Comparison of ENCODE assay signal across 8 cellular contexts in genomic region chr7:87220734-87221215, GRCh38. TPM values are rescaled to one million over a fixed set of nuclear protein-coding genes. Genes with fewer than 3 reads are reported as not detected.
DNase-seq lines count a peak whose midpoint lies in the region; ATAC-seq and TF ChIP-seq lines count a peak whose summit lies in the region.

No MANE protein-coding gene starts in this region.

- H3K27ac Mint-ChIP-seq in endothelial cell (ENCODE audit: unreplicated experiment): peak overlapping the region; percentile 4
- no peak overlapping the region for H3K27ac Mint-ChIP-seq in nephron progenitor cell

- H3K27me3 Mint-ChIP-seq in endothelial cell (ENCODE audit: unreplicated experiment): peaks cover 12% of the 10 kb centered on the region
- H3K27me3 Mint-ChIP-seq in nephron progenitor cell (ENCODE audit: low read depth, poor library complexity): no peaks in the 10 kb centered on the region

- H3K4me3 Mint-ChIP-seq in endothelial cell (ENCODE audit: unreplicated experiment) (peak overlapping the region; percentile 88), nephron progenitor cell (peak overlapping the region; percentile 77)

- DNase-seq in NCI-H345 (lab: John Stamatoyannopoulos, UW) (peak; percentile 29), NCI-H345 treated with DMSO at 0.1 percent for 48 hours (lab: John Stamatoyannopoulos, UW; ENCODE audit: unreplicated experiment) (no peak), OCI-LY7 (ENCODE audit: low spot score) (no peak), endothelial cell (ENCODE audit: low spot score) (no peak), nephron progenitor cell (peak; percentile 36), NOMO-1 (lab: John Stamatoyannopoulos, UW; ENCODE audit: unreplicated experiment in 2 of 2) (no peak)

- CTCF ChIA-PET in OCI-LY7 (lab: Charles Lee; ENCODE audit: unreplicated experiment): no interaction called here

- peaks cover 27% of the 10 kb centered on the region for H3K36me3 ChIP-seq in OCI-LY7 (ENCODE audit: insufficient read depth, low read length)

- ATAC-seq in HG03460 (IDR thresholded peaks at IDR 0.05; ENCODE audit: unreplicated experiment) (no peak), GM21529 (IDR thresholded peaks at IDR 0.05; ENCODE audit: unreplicated experiment) (no peak)

- H4K20me1 ChIP-seq in OCI-LY7 (ENCODE audit: insufficient read depth, low read length): peaks cover 6% of the 10 kb centered on the region; the same call in 1 of the 2 replicates

- BruUV-seq in OCI-LY7 (replicated peaks; lab: Mats Ljungman, UMichigan): no TSS peak

- POLR2A ChIA-PET in OCI-LY7 (lab: Charles Lee): interaction anchor here (0.6 to 7.3 kb wide), 15 partner anchors 8 to 195 kb away, joined by 3 to 192 read pairs (median 4); partner anchors contain the start of gene DMTF1

- peak overlapping the region; percentile 34; the same call in 1 of the 2 replicates for H2AFZ ChIP-seq in OCI-LY7 (ENCODE audit: low read length)

- H3K27ac ChIP-seq in OCI-LY7 (ENCODE audit: low read depth, low read length, poor library complexity, severe bottlenecking): no peak overlapping the region

- H3K4me1 ChIP-seq in OCI-LY7 (ENCODE audit: insufficient read depth, low read length, poor library complexity, severe bottlenecking): peaks cover 29% of the 10 kb centered on the region

- H3K4me2 ChIP-seq in OCI-LY7 (ENCODE audit: low read length): peak overlapping the region; percentile 88

- intact Hi-C loops in OCI-LY7 (cut with micrococcal nuclease; ENCODE audit: unreplicated experiment): loop anchor here (5.0 kb wide), 1 partner anchor 163 kb away; the partner anchor contains the start of gene ELAPOR2

- H3K36me3 Mint-ChIP-seq in endothelial cell (ENCODE audit: low read depth, unreplicated experiment): peaks cover 10% of the 10 kb centered on the region
- H3K36me3 Mint-ChIP-seq in nephron progenitor cell (ENCODE audit: low read depth): peaks cover 11% of the 10 kb centered on the region

- peak overlapping the region; percentile 82 for H3K4me3 ChIP-seq in OCI-LY7 (ENCODE audit: low read depth, low read length, poor library complexity, severe bottlenecking)

- no peaks in the 10 kb centered on the region for H3K9me2 ChIP-seq in OCI-LY7 (ENCODE audit: insufficient read depth, low read length)

- H3K9me3 Mint-ChIP-seq in endothelial cell (ENCODE audit: unreplicated experiment) (no peaks in the 10 kb centered on the region), nephron progenitor cell (no peaks in the 10 kb centered on the region)

- H3K4me1 Mint-ChIP-seq in endothelial cell (ENCODE audit: unreplicated experiment) (peaks cover 32% of the 10 kb centered on the region), nephron progenitor cell (peaks cover 37% of the 10 kb centered on the region)

- TF ChIP-seq CTCF in OCI-LY7 (conservative IDR thresholded peaks at IDR 0.05; ENCODE audit: low read length): no peak
- TF ChIP-seq CTCF in endothelial cell (IDR thresholded peaks at IDR 0.05; ENCODE audit: unreplicated experiment): no peak
- TF ChIP-seq CTCF in nephron progenitor cell (IDR thresholded peaks at IDR 0.05): no peak

- peaks cover 31% of the 10 kb centered on the region for H3K79me2 ChIP-seq in OCI-LY7 (ENCODE audit: insufficient read depth, low read depth, low read length)

- no peaks in the 10 kb centered on the region for H3K9me3 ChIP-seq in OCI-LY7 (ENCODE audit: low read length)

RNA-seq across cellular contexts. Expression of gene TMEM243, which starts 1.2 kb away (rescaled TPM):
- 116 and 126 TPM in 2 replicates for total RNA-seq in OCI-LY7 (2014; rRNA removed; shearing (Covaris generic))
- 88.7 and 101 TPM in 2 replicates for total RNA-seq in OCI-LY7 (2022)
- total RNA-seq in endothelial cell (ENCODE audit: unreplicated experiment): 44.9 TPM

Comparison
In these comparisons a context has a peak if more than half of its experiments do, and no peak if none do; other contexts are left out.
1. DNase-seq: peak in NCI-H345 (single experiment) and nephron progenitor cell (single experiment); none in NCI-H345 treated with DMSO at 0.1 percent for 48 hours (single experiment), OCI-LY7 (single experiment), endothelial cell (single experiment) and NOMO-1 (0 of 2).